1 cellular context compared by ENCODE assay signal in the genomic region with DNA sequence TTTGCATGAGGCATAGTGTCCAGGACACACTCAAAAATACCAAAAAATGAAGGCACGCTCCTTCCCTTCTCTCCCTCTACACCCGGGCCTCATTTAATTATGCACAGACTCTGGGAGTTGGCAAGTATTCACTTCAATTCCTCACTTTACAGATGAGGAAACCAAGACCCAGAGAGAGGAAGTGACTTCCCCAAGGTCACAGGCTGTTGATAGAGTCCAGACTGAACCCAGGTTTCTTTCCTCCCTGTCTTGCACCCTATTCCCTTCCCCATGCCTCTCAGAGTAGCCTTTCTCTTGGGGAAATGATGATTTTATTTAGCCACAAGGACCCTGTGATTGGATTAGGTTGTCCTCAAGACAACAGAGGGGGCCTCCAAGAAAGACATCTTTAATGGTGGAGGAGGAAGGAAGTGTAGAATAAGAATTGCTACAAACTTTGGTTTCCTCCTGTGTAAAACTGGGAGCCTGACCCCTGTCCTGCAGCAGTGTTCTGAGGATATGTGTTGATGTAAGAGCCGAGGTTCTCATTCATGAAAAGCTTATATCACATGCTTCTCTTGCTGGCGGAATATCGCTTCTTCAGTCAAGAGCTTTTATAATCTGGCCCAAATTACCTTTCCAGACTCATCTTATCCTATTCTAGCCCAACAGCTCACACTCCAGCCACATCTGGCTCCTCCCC.
A peak's percentile ranks its signal among the peaks of the same experiment; 100 is the strongest.
TF ChIP-seq lines count a peak whose summit lies in the region.

No MANE protein-coding gene starts in this region.

TF ChIP-seq in GM12878, 131 proteins besides CTCF, POLR2A, EP300 and RAD21:
- TF ChIP-seq, protein P1, sequence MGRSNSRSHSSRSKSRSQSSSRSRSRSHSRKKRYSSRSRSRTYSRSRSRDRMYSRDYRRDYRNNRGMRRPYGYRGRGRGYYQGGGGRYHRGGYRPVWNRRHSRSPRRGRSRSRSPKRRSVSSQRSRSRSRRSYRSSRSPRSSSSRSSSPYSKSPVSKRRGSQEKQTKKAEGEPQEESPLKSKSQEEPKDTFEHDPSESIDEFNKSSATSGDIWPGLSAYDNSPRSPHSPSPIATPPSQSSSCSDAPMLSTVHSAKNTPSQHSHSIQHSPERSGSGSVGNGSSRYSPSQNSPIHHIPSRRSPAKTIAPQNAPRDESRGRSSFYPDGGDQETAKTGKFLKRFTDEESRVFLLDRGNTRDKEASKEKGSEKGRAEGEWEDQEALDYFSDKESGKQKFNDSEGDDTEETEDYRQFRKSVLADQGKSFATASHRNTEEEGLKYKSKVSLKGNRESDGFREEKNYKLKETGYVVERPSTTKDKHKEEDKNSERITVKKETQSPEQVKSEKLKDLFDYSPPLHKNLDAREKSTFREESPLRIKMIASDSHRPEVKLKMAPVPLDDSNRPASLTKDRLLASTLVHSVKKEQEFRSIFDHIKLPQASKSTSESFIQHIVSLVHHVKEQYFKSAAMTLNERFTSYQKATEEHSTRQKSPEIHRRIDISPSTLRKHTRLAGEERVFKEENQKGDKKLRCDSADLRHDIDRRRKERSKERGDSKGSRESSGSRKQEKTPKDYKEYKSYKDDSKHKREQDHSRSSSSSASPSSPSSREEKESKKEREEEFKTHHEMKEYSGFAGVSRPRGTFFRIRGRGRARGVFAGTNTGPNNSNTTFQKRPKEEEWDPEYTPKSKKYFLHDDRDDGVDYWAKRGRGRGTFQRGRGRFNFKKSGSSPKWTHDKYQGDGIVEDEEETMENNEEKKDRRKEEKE (IDR thresholded peaks at IDR 0.05): no peak
- no peak for TF ChIP-seq ZZZ3 (IDR thresholded peaks at IDR 0.05; ENCODE audit: control insufficient read depth, insufficient read length, low read depth)
- TF ChIP-seq, protein P2, sequence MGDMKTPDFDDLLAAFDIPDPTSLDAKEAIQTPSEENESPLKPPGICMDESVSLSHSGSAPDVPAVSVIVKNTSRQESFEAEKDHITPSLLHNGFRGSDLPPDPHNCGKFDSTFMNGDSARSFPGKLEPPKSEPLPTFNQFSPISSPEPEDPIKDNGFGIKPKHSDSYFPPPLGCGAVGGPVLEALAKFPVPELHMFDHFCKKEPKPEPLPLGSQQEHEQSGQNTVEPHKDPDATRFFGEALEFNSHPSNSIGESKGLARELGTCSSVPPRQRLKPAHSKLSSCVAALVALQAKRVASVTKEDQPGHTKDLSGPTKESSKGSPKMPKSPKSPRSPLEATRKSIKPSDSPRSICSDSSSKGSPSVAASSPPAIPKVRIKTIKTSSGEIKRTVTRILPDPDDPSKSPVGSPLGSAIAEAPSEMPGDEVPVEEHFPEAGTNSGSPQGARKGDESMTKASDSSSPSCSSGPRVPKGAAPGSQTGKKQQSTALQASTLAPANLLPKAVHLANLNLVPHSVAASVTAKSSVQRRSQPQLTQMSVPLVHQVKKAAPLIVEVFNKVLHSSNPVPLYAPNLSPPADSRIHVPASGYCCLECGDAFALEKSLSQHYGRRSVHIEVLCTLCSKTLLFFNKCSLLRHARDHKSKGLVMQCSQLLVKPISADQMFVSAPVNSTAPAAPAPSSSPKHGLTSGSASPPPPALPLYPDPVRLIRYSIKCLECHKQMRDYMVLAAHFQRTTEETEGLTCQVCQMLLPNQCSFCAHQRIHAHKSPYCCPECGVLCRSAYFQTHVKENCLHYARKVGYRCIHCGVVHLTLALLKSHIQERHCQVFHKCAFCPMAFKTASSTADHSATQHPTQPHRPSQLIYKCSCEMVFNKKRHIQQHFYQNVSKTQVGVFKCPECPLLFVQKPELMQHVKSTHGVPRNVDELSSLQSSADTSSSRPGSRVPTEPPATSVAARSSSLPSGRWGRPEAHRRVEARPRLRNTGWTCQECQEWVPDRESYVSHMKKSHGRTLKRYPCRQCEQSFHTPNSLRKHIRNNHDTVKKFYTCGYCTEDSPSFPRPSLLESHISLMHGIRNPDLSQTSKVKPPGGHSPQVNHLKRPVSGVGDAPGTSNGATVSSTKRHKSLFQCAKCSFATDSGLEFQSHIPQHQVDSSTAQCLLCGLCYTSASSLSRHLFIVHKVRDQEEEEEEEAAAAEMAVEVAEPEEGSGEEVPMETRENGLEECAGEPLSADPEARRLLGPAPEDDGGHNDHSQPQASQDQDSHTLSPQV (IDR thresholded peaks at IDR 0.05): no peak
- TF ChIP-seq SPI1 (IDR thresholded peaks at IDR 0.05; ENCODE audit: borderline replicate concordance, insufficient read depth, low read depth, low read length): peak; percentile 27; the same call in 1 of the 2 replicates
- no peak for TF ChIP-seq HDAC2 (IDR thresholded peaks at IDR 0.05)
